8 cellular contexts compared by ENCODE assay signal in genomic region chr14:101962503-101962874, GRCh38. TPM values are rescaled to one million over a fixed set of nuclear protein-coding genes. Genes with fewer than 3 reads are reported as not detected.
A peak's percentile ranks its signal among the peaks of the same experiment; 100 is the strongest.
DNase-seq lines count a peak whose midpoint lies in the region; ATAC-seq, FAIRE-seq and TF ChIP-seq lines count a peak whose summit lies in the region.

No MANE protein-coding gene starts in this region.

- FAIRE-seq in K562 (lab: Jason Lieb, UNC) = peak; percentile 89
- no peak for FAIRE-seq in GM12892 (lab: Jason Lieb, UNC)

- peak; percentile 4; the same call in 1 of the 3 replicates for ATAC-seq in K562
- no peak for ATAC-seq in GM19351 (IDR thresholded peaks at IDR 0.05; ENCODE audit: unreplicated experiment)
- no peak for ATAC-seq in GM19455 (IDR thresholded peaks at IDR 0.05; ENCODE audit: unreplicated experiment)
- no peak for ATAC-seq in HG03025 (IDR thresholded peaks at IDR 0.05; ENCODE audit: low FRiP score, unreplicated experiment)

- H3K27me3 ChIP-seq in BE2C (no peaks in the 10 kb centered on the region), K562 (ENCODE audit: control insufficient read depth in 2 of 2, insufficient read depth in 2 of 2, low read length in 2 of 2) (no peaks in the 10 kb centered on the region)

- peak overlapping the region; percentile 85 for H2AFZ ChIP-seq in K562 (ENCODE audit: low read depth, low read length)

- no peak for TF ChIP-seq POLR2A in K562 (conservative IDR thresholded peaks at IDR 0.05)
- TF ChIP-seq POLR2A in GM12892 (IDR thresholded peaks at IDR 0.05; ENCODE audit: low read depth, low read length) = no peak

- POLR2A ChIA-PET in K562 (lab: Yijun Ruan, JAX) = no interaction called here

- DNase-seq in BE2C = peak; percentile 96
- peak; percentile 47 for DNase-seq in NCI-H2081 treated with DMSO at 0.1 percent for 48 hours (lab: John Stamatoyannopoulos, UW)
- DNase-seq in K562 (ENCODE audit: extremely low read depth in 1 of 4, low spot score in 3 of 4) = peak; percentile 55 to 90 (median 62)
- DNase-seq in lung microvascular endothelial cell (ENCODE audit: low read depth in 2 of 2) = peak; percentile 56 to 88
- DNase-seq in GM12892 (ENCODE audit: insufficient read length) = no peak

- TF ChIP-seq EP300 in K562 (IDR thresholded peaks at IDR 0.05; ENCODE audit: low read length) = peak; percentile 32; the same call in 1 of the 2 replicates

- no peaks in the 10 kb centered on the region for H3K9me1 ChIP-seq in K562 (ENCODE audit: control insufficient read depth, insufficient read depth, low read length)

- CTCF ChIA-PET in K562 (lab: Yijun Ruan, JAX; ENCODE audit: low intra/inter-chr PET ratio) = no interaction called here

- intact Hi-C loops in K562 (cut with micrococcal nuclease) = loop anchor here (5.0 to 10.0 kb wide), 3 partner anchors 85 to 542 kb away; partner anchors contain the start of genes ANKRD9 and ZNF839

- TF ChIP-seq CTCF in BE2C (IDR thresholded peaks at IDR 0.05; ENCODE audit: low read depth, low read length) (no peak), K562 (IDR thresholded peaks at IDR 0.05 in 2 of 3, conservative IDR thresholded peaks at IDR 0.05 in 1 of 3; ENCODE audit: insufficient read depth in 2 of 3, low read depth in 1 of 3, low read length in 3 of 3) (no peak)

- peaks cover 3% of the 10 kb centered on the region for H3K36me3 ChIP-seq in BE2C
- peaks cover 5% of the 10 kb centered on the region; the same call in 1 of the 3 replicates for H3K36me3 ChIP-seq in K562 (ENCODE audit: control insufficient read depth, insufficient read depth, low read length)

- BruUV-seq in K562 (replicated peaks; lab: Mats Ljungman, UMichigan) = no TSS peak

- H3K4me1 ChIP-seq in BE2C = peaks cover 22% of the 10 kb centered on the region
- H3K4me1 ChIP-seq in K562 (replicated peaks in 1 of 2; ENCODE audit: control insufficient read depth in 2 of 2, insufficient read depth in 2 of 2, low read length in 2 of 2) = peaks cover 37 to 42% of the 10 kb centered on the region in 2 experiments

- no peaks in the 10 kb centered on the region for H4K20me1 ChIP-seq in K562 (replicated peaks; ENCODE audit: control insufficient read depth, insufficient read depth, low read length)

- peak overlapping the region; percentile 38; the same call in 2 of the 3 replicates for H3K27ac ChIP-seq in K562 (ENCODE audit: extremely low read depth, low read depth, low read length)

- H3K79me2 ChIP-seq in K562 (ENCODE audit: control insufficient read depth, insufficient read depth, low read length) = peaks cover 31% of the 10 kb centered on the region

- H3K4me3 ChIP-seq in BE2C (ENCODE audit: low read depth, low read length) (no peak overlapping the region), K562 (no peak overlapping the region)

- TF ChIP-seq RAD21 in K562 (CRISPR knock-in tag; conservative IDR thresholded peaks at IDR 0.05 in 1 of 2, IDR thresholded peaks at IDR 0.05 in 1 of 2) = no peak

- in situ Hi-C loops in K562 (cut with MboI) = loop anchor here (5.0 kb wide), 1 partner anchor 355 kb away; the partner anchor contains the start of gene ZNF839

- peak overlapping the region; percentile 60 for H3K4me2 ChIP-seq in K562 (ENCODE audit: insufficient read depth, low read length)

- no peak overlapping the region; a peak in 1 of 4 replicates for H3K9ac ChIP-seq in K562 (ENCODE audit: insufficient read depth in 1 of 2, low read depth in 2 of 2, low read length in 2 of 2)

- H3K9me3 ChIP-seq in BE2C (no peaks in the 10 kb centered on the region), K562 (replicated peaks; ENCODE audit: control insufficient read depth, insufficient read depth, low read depth, low read length) (no peaks in the 10 kb centered on the region)

- 8% methylated on average over 5 of the region's 5 CpGs for WGBS in K562 (ENCODE audit: insufficient coverage, low coverage, missing lambda C conversion rate)

TF ChIP-seq in K562, 482 proteins besides CTCF, POLR2A, EP300 and RAD21 (continues in another document):
- TF ChIP-seq JUND (IDR thresholded peaks at IDR 0.05; ENCODE audit: borderline replicate concordance, low read depth, low read length) (peak; percentile 35; the same call in 1 of the 2 replicates), JUND (tag; IDR thresholded peaks at IDR 0.05; ENCODE audit: borderline replicate concordance, low read depth, low read length) (peak; percentile 48; the same call in 2 of the 3 replicates), HDAC2 (IDR thresholded peaks at IDR 0.05) (no peak), ZMIZ1 (IDR thresholded peaks at IDR 0.05; ENCODE audit: low read depth in 2 of 2, low read length in 2 of 2) (no peak), CGGBP1 (CRISPR knock-in tag; IDR thresholded peaks at IDR 0.05) (no peak), SAP30 (IDR thresholded peaks at IDR 0.05; ENCODE audit: borderline replicate concordance, insufficient read depth, low read depth, low read length, poor library complexity, severe bottlenecking) (no peak), FOSL1 (tag; conservative IDR thresholded peaks at IDR 0.05) (0 out of 2 replicates have a peak, but pooled peaks have one; percentile 29), MXD1 (CRISPR knock-in tag; IDR thresholded peaks at IDR 0.05; ENCODE audit: borderline replicate concordance, poor library complexity, severe bottlenecking) (no peak), JUN (IDR thresholded peaks at IDR 0.05; ENCODE audit: borderline replicate concordance, low read depth, low read length) (0 out of 2 replicates have a peak, but pooled peaks have one; percentile 12), JUN (CRISPR knock-in tag; IDR thresholded peaks at IDR 0.05; ENCODE audit: borderline replicate concordance) (no peak), ZBTB43 (CRISPR knock-in tag; IDR thresholded peaks at IDR 0.05) (no peak), GATAD2B (IDR thresholded peaks at IDR 0.05; ENCODE audit: borderline replicate concordance) (no peak)

RNA-seq across cellular contexts. Expression of gene DYNC1H1, which starts 1.9 kb away (rescaled TPM):
- 459 TPM for polyA plus RNA-seq in BE2C (2012; ENCODE audit: insufficient read depth, insufficient read length, low read depth)
- 696 and 788 TPM in 2 replicates for total RNA-seq in K562 (2011; cell fraction: chromatin; rRNA removed; ENCODE audit: low replicate concordance)
- 257 and 323 TPM in 2 replicates for total RNA-seq in K562 (2011; cell fraction: nucleolus; rRNA removed)
- total RNA-seq in K562 (2011; cell fraction: nucleoplasm; rRNA removed) = 362 and 396 TPM in 2 replicates
- total RNA-seq in K562 (2014; rRNA removed) (193 and 202 TPM in 2 replicates), K562 (2014; rRNA removed; fragmentation: Illumina TruSeq; extraction: Trizol) (126 and 128 TPM in 2 replicates), K562 (2015; rRNA removed; fragmentation: Illumina TruSeq; extraction: Trizol) (115 and 120 TPM in 2 replicates), K562 (2021) (320 and 335 TPM in 2 replicates), lung microvascular endothelial cell (255 and 265 TPM in 2 replicates)
- polyA plus RNA-seq in K562 (2011; rRNA removed) (52.4 and 68.0 TPM in 2 replicates), K562 (2014; fragmentation: Illumina TruSeq; extraction: Trizol) (144 and 150 TPM in 2 replicates), K562 (2014; fragmentation: Nextera tagmentation; extraction: Ambion mirVana) (10 to 100 TPM; 31.9 to 35.9 TPM), K562 (2014; rRNA removed) (85.1 and 95.4 TPM in 2 replicates)
- polyA plus RNA-seq in K562 (2011; cell fraction: cytosol; rRNA removed) = 95.8 and 115 TPM in 2 replicates
- 211 and 277 TPM in 2 replicates for polyA plus RNA-seq in K562 (2011; cell fraction: nucleus; rRNA removed)
- polyA plus RNA-seq in K562 (2012) = 149 and 168 TPM in 2 replicates
- 267 and 271 TPM in 2 replicates for polyA minus RNA-seq in K562 (2011; rRNA and poly(A)+ RNA removed)
- polyA minus RNA-seq in K562 (2011; cell fraction: cytosol; rRNA and poly(A)+ RNA removed) = 299 and 452 TPM in 2 replicates
- polyA minus RNA-seq in K562 (2011; cell fraction: nucleus; rRNA and poly(A)+ RNA removed) = 110 and 238 TPM in 2 replicates
- polyA plus RNA-seq in GM12892 (2012; ENCODE audit: missing spikeins) = 83.7 TPM
